17 cellular contexts compared by ENCODE assay signal in the genomic region with DNA sequence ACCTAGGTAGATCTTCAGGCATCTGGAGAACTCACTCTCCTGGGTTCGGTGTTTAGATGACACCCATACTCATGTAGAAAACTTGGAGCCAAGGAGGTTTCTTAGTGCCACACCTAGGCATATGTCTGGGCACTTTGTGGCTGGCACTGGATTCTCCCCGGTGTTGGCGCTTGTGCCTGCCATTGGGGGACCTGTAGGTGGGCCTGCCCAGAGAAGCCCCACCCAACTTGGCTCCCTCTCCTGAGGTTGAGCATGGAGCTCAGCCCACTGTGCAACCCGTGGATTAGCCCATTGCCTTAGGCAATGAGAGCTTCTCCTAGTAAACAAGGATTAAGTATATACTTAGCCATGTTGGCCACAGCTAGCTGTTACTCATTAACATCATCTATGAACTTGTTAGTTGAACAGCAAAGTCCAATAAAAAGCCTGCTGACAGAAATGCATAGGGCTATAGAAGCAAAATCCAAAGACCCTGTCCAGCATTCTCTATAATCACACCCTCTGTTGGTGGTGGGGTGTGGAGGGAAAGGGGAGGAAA.
DNase-seq lines count a peak whose midpoint lies in the region; ATAC-seq and TF ChIP-seq lines count a peak whose summit lies in the region.
"Had no signal": no experiment of that assay in that cellular context is flagged by ENCODE, and none has a peak within 500 bp of the region (broad histone marks: within the 10 kb centered on the region; RNA-seq: fewer than 3 reads in every experiment).

No MANE protein-coding gene starts in this region.

- no peak overlapping the region for H3K4me2 ChIP-seq in SK-N-SH

- DNase-seq in DMS53 (lab: John Stamatoyannopoulos, UW) (peak; percentile 71), epithelial cell of esophagus (ENCODE audit: low read depth) (peak; percentile 4), left lung (no peak), spleen (peak; percentile 39), SK-N-SH (no peak)
- DNase-seq: ACHN; BE2C; C1 segment of cervical spinal cord; CD4-positive, CD25-positive, alpha-beta regulatory T cell; CD8-positive, alpha-beta memory T cell; DMS153; DND-41; EL had no signal

- ATAC-seq in left lung, result peak; percentile 18
- ATAC-seq in GM21529 (IDR thresholded peaks at IDR 0.05; ENCODE audit: unreplicated experiment), result no peak
- ATAC-seq in HG03354 (IDR thresholded peaks at IDR 0.05; ENCODE audit: poor library complexity, severe bottlenecking, unreplicated experiment), result no peak
- ATAC-seq: GM12878 had no signal

- TF ChIP-seq EP300 in SK-N-SH (IDR thresholded peaks at IDR 0.05; ENCODE audit: borderline replicate concordance in 1 of 2, low read depth in 1 of 2, low read length in 1 of 2), result no peak

- TF ChIP-seq CTCF in epithelial cell of esophagus (IDR thresholded peaks at IDR 0.05; ENCODE audit: insufficient read depth, low read depth, low read length, missing control alignments) (no peak), left lung (IDR thresholded peaks at IDR 0.05) (no peak), spleen (IDR thresholded peaks at IDR 0.05 in 8 of 11, conservative IDR thresholded peaks at IDR 0.05 in 3 of 11) (no peak), SK-N-SH (IDR thresholded peaks at IDR 0.05) (no peak)

- intact Hi-C loops in left lung (cut with DNase I) (no loop called here), spleen (cut with DNase I; ENCODE audit: low total_unique reads) (no loop called here)

- TF ChIP-seq POLR2A in spleen (IDR thresholded peaks at IDR 0.05), result no peak

- no peak overlapping the region for H2AFZ ChIP-seq in SK-N-SH (ENCODE audit: low read depth)

- CTCF ChIA-PET in SK-N-SH (lab: Yijun Ruan, JAX), result no interaction called here

- WGBS in spleen, 5 donors, result 84 to 92% (median 90%) methylated on average over 4 of the region's 4 CpGs
- WGBS in SK-N-SH (ENCODE audit: low lambda C conversion rate), result 64% methylated on average over 4 of the region's 4 CpGs

- peaks cover 0 to 21% of the 10 kb centered on the region in 2 donors for H3K9me3 ChIP-seq in left lung
- peaks cover 0 to 36% (median 21%) of the 10 kb centered on the region in 8 donors for H3K9me3 ChIP-seq in spleen
- H3K9me3 ChIP-seq in SK-N-SH, result no peaks in the 10 kb centered on the region
- H3K9me3 ChIP-seq: BE2C, HAP-1 had no signal

- H3K27ac ChIP-seq in left lung, result no peak overlapping the region
- no peak overlapping the region for H3K27ac ChIP-seq in spleen
- H3K27ac ChIP-seq in SK-N-SH (ENCODE audit: low read depth in 2 of 2, low read length in 1 of 2), result no peak overlapping the region

- no peaks in the 10 kb centered on the region for H3K36me3 ChIP-seq in left lung
- no peaks in the 10 kb centered on the region for H3K36me3 ChIP-seq in spleen
- no peaks in the 10 kb centered on the region for H3K36me3 ChIP-seq in SK-N-SH (replicated peaks in 1 of 2; ENCODE audit: control insufficient read depth in 1 of 2, insufficient read depth in 2 of 2, low read length in 1 of 2)
- H3K36me3 ChIP-seq: BE2C, HAP-1 had no signal

- no peaks in the 10 kb centered on the region for H4K20me1 ChIP-seq in SK-N-SH (ENCODE audit: insufficient read depth)

- no peaks in the 10 kb centered on the region for H3K9me2 ChIP-seq in SK-N-SH

- no peak overlapping the region for H3K9ac ChIP-seq in SK-N-SH

- H3F3A ChIP-seq in SK-N-SH (replicated peaks; ENCODE audit: insufficient read depth), result no peaks in the 10 kb centered on the region

- H3K4me3 ChIP-seq in epithelial cell of esophagus (ENCODE audit: low read length), result no peak overlapping the region
- no peak overlapping the region for H3K4me3 ChIP-seq in left lung
- H3K4me3 ChIP-seq in spleen, result no peak overlapping the region
- H3K4me3 ChIP-seq in SK-N-SH (ENCODE audit: low read depth in 2 of 2, low read length in 1 of 2), result no peak overlapping the region
- H3K4me3 ChIP-seq: GM12878, HAP-1 had no signal

- POLR2A ChIA-PET in SK-N-SH (lab: Yijun Ruan, JAX), result no interaction called here

- TF ChIP-seq RAD21 in SK-N-SH (IDR thresholded peaks at IDR 0.05; ENCODE audit: low read length), result no peak

- H3K4me1 ChIP-seq in left lung (no peaks in the 10 kb centered on the region), spleen (no peaks in the 10 kb centered on the region), SK-N-SH (ENCODE audit: control insufficient read depth in 1 of 2, insufficient read depth in 2 of 2, low read depth in 1 of 2, low read length in 1 of 2) (peaks cover 0 to 11% of the 10 kb centered on the region in 2 experiments; a peak in 2 of 4 replicates)

- H3K79me2 ChIP-seq in SK-N-SH (ENCODE audit: insufficient read depth), result no peaks in the 10 kb centered on the region

- H3K27me3 ChIP-seq in left lung, result no peaks in the 10 kb centered on the region
- no peaks in the 10 kb centered on the region for H3K27me3 ChIP-seq in spleen (replicated peaks in 1 of 7)
- no peaks in the 10 kb centered on the region for H3K27me3 ChIP-seq in SK-N-SH (ENCODE audit: insufficient read depth)
- H3K27me3 ChIP-seq: BE2C had no signal

TF ChIP-seq in SK-N-SH, 30 proteins besides CTCF, POLR2A, EP300 and RAD21:
- TF ChIP-seq GATA2 (CRISPR knock-in tag; IDR thresholded peaks at IDR 0.05) (no peak), RCOR1 (IDR thresholded peaks at IDR 0.05; ENCODE audit: low read length) (no peak), SIN3A (IDR thresholded peaks at IDR 0.05; ENCODE audit: borderline replicate concordance, low read depth, low read length) (no peak), FOXJ3 (CRISPR knock-in tag; IDR thresholded peaks at IDR 0.05) (no peak), TAF1 (IDR thresholded peaks at IDR 0.05; ENCODE audit: borderline replicate concordance, low read depth, low read length) (no peak), MXI1 (IDR thresholded peaks at IDR 0.05; ENCODE audit: low read depth, low read length) (no peak), CHD2 (IDR thresholded peaks at IDR 0.05; ENCODE audit: low read length, partially characterized antibody) (no peak), NRF1 (IDR thresholded peaks at IDR 0.05; ENCODE audit: low read depth, low read length) (no peak)
- TF ChIP-seq, protein P1, sequence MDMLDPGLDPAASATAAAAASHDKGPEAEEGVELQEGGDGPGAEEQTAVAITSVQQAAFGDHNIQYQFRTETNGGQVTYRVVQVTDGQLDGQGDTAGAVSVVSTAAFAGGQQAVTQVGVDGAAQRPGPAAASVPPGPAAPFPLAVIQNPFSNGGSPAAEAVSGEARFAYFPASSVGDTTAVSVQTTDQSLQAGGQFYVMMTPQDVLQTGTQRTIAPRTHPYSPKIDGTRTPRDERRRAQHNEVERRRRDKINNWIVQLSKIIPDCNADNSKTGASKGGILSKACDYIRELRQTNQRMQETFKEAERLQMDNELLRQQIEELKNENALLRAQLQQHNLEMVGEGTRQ (IDR thresholded peaks at IDR 0.05; ENCODE audit: borderline replicate concordance, low read depth, low read length), result no peak

Comparison
In these comparisons a context has a peak if more than half of its experiments do, and no peak if none do; other contexts are left out.
1. DNase-seq: peak in DMS53 (single experiment), epithelial cell of esophagus (single experiment) and spleen (single experiment); none in left lung (0 of 2) and SK-N-SH (single experiment).